Comparison of ENCODE assay signal across 18 cellular contexts in the genomic region with DNA sequence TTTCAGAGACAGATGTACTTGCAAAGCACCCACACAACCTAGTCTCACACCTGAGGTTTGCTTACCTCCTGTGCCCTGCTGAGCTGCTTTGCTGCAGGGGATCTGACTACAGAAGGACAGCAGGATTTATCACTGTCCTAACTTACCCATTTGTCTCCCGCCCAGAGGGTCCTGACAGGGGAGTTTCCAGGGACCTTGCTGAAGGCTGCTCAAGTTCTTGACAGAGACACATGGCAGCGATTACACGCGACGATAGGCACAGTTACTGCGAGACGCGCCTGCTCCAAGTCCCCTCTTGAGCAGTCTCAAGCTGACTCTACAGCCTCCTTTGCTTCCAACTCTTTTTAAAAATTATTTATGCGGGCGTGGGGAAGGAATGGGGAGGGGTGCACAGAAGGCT. TPM values are rescaled to one million over a fixed set of nuclear protein-coding genes. Genes with fewer than 3 reads are reported as not detected.
DNase-seq lines count a peak whose midpoint lies in the region; ATAC-seq and TF ChIP-seq lines count a peak whose summit lies in the region.
"Had no signal": no experiment of that assay in that cellular context is flagged by ENCODE, and none has a peak within 500 bp of the region (broad histone marks: within the 10 kb centered on the region; RNA-seq: fewer than 3 reads in every experiment).

No MANE protein-coding gene starts in this region.

- H3K27ac Mint-ChIP-seq in WTC11 = peak overlapping the region; percentile 50
- H3K27ac Mint-ChIP-seq in type B pancreatic cell = peak overlapping the region; percentile 36
- H3K27ac Mint-ChIP-seq: CD8-positive, alpha-beta memory T cell had no signal

- peak; percentile 41 for ATAC-seq in WTC11

- no peaks in the 10 kb centered on the region for H3K9me3 ChIP-seq in vagina
- H3K9me3 ChIP-seq: BLaER1, Peyer's patch had no signal

- no peak overlapping the region for H3K27ac ChIP-seq in vagina
- H3K27ac ChIP-seq: 22Rv1, BLaER1, Peyer's patch had no signal

- peaks cover 63% of the 10 kb centered on the region for H3K4me1 Mint-ChIP-seq in WTC11
- H3K4me1 Mint-ChIP-seq in type B pancreatic cell (ENCODE audit: unreplicated experiment) = peaks cover 28% of the 10 kb centered on the region
- H3K4me1 Mint-ChIP-seq: CD8-positive, alpha-beta memory T cell had no signal

- DNase-seq in DMS53 (lab: John Stamatoyannopoulos, UW) = peak; percentile 15
- DNase-seq in DMS53 treated with DMSO at 0.1 percent for 48 hours (lab: John Stamatoyannopoulos, UW; ENCODE audit: unreplicated experiment) = no peak
- peak; percentile 19 for DNase-seq in WTC11 (ENCODE audit: low spot score)
- peak; percentile 93 for DNase-seq in left kidney (ENCODE audit: low read depth, low spot score)
- no peak for DNase-seq in type B pancreatic cell (ENCODE audit: extremely low spot score, unreplicated experiment)
- DNase-seq in HK-2 (ENCODE audit: unreplicated experiment) = no peak
- no peak for DNase-seq in head of caudate nucleus
- no peak for DNase-seq in vagina (ENCODE audit: extremely low spot score in 2 of 2)
- DNase-seq: CD8-positive, alpha-beta memory T cell; NCI-H1048; NCI-H146; NCI-H2081 treated with DMSO at 0.1 percent for 48 hours; NCI-H446; NCI-H748 treated with DMSO at 0.1 percent for 48 hours; Peyer's patch; SHP77 had no signal

- TF ChIP-seq CTCF in WTC11 (IDR thresholded peaks at IDR 0.05) (no peak), type B pancreatic cell (conservative IDR thresholded peaks at IDR 0.05) (no peak), vagina (IDR thresholded peaks at IDR 0.05) (no peak)

- H3K36me3 Mint-ChIP-seq in WTC11 = no peaks in the 10 kb centered on the region
- no peaks in the 10 kb centered on the region for H3K36me3 Mint-ChIP-seq in type B pancreatic cell
- H3K36me3 Mint-ChIP-seq: CD8-positive, alpha-beta memory T cell had no signal

- no peaks in the 10 kb centered on the region for H3K27me3 Mint-ChIP-seq in WTC11 (ENCODE audit: low read depth)
- H3K27me3 Mint-ChIP-seq in type B pancreatic cell = peaks cover 76% of the 10 kb centered on the region

- intact Hi-C loops in head of caudate nucleus (cut with DNase I) (no loop called here), vagina (cut with DNase I) (no loop called here)

- H3K4me3 ChIP-seq in vagina = no peak overlapping the region
- H3K4me3 ChIP-seq: BLaER1, Peyer's patch had no signal

- H3K4me1 ChIP-seq in vagina = peaks cover 9% of the 10 kb centered on the region
- H3K4me1 ChIP-seq: BLaER1, Peyer's patch had no signal

- no peaks in the 10 kb centered on the region for H3K36me3 ChIP-seq in vagina
- H3K36me3 ChIP-seq: BLaER1, Peyer's patch had no signal

- H3K9me3 Mint-ChIP-seq in WTC11 (no peaks in the 10 kb centered on the region), type B pancreatic cell (peaks cover 7% of the 10 kb centered on the region)
- H3K9me3 Mint-ChIP-seq: CD8-positive, alpha-beta memory T cell had no signal

- H3K4me3 Mint-ChIP-seq in WTC11 = 0 out of 2 replicates have a peak overlapping the region, but pooled peaks have one; percentile 4
- H3K4me3 Mint-ChIP-seq in type B pancreatic cell = no peak overlapping the region
- H3K4me3 Mint-ChIP-seq: CD8-positive, alpha-beta memory T cell had no signal

- CTCF ChIA-PET in WTC11 (lab: Charles Lee) = interaction anchor here (1.2 to 4.3 kb wide), 5 partner anchors 9 to 94 kb away, joined by 3 to 36 read pairs (median 11); a partner anchor contains a TSS

- POLR2A ChIA-PET in WTC11 (lab: Charles Lee) = no interaction called here

- no peaks in the 10 kb centered on the region for H3K27me3 ChIP-seq in vagina
- H3K27me3 ChIP-seq: BLaER1, Peyer's patch had no signal

- TF ChIP-seq POLR2A in vagina (IDR thresholded peaks at IDR 0.05) = no peak

TF ChIP-seq in WTC11, 78 proteins besides CTCF, POLR2A, EP300 and RAD21:
- TF ChIP-seq ETV6 (CRISPR knock-in tag; IDR thresholded peaks at IDR 0.05) = no peak; the same call in 1 of the 2 replicates
- TF ChIP-seq, protein P1, sequence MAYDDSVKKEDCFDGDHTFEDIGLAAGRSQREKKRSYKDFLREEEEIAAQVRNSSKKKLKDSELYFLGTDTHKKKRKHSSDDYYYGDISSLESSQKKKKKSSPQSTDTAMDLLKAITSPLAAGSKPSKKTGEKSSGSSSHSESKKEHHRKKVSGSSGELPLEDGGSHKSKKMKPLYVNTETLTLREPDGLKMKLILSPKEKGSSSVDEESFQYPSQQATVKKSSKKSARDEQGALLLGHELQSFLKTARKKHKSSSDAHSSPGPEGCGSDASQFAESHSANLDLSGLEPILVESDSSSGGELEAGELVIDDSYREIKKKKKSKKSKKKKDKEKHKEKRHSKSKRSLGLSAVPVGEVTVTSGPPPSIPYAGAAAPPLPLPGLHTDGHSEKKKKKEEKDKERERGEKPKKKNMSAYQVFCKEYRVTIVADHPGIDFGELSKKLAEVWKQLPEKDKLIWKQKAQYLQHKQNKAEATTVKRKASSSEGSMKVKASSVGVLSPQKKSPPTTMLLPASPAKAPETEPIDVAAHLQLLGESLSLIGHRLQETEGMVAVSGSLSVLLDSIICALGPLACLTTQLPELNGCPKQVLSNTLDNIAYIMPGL (CRISPR knock-in tag; IDR thresholded peaks at IDR 0.05) = no peak

RNA-seq across cellular contexts. Expression of a gene that starts 24.6 kb away (rescaled TPM):
- total RNA-seq in WTC11 (2021) (15.9 to 22.9 TPM (median 17.5 TPM) in 3 replicates), type B pancreatic cell (ENCODE audit: low replicate concordance) (18.2 and 23.0 TPM in 2 replicates), vagina (11.5 TPM)

Comparison
In these comparisons a context has a peak if more than half of its experiments do, and no peak if none do; other contexts are left out.
1. DNase-seq: peak in DMS53 (single experiment), WTC11 (single experiment) and left kidney (single experiment); none in DMS53 treated with DMSO at 0.1 percent for 48 hours (single experiment), type B pancreatic cell (single experiment), HK-2 (single experiment), head of caudate nucleus (0 of 42) and vagina (0 of 2).